8 cellular contexts compared by ENCODE assay signal in genomic region chr7:152313879-152314604, GRCh38.
DNase-seq lines count a peak whose midpoint lies in the region; ATAC-seq and TF ChIP-seq lines count a peak whose summit lies in the region.

No MANE protein-coding gene starts in this region.

- no peak overlapping the region for H3K4me3 ChIP-seq in AG09309 (ENCODE audit: control insufficient read depth, low read depth, low read length)
- H3K4me3 ChIP-seq in HL-60 (replicated peaks; ENCODE audit: insufficient read depth, low read length) = no peak overlapping the region

- H3K27me3 Mint-ChIP-seq in dendritic cell treated with granulocyte-macrophage colony-stimulating factor and Interleukin-4, amounts not matched to agents 40 ng/mL and 50 ng/mL, for 4 days = no peaks in the 10 kb centered on the region
- H3K27me3 Mint-ChIP-seq in naive B cell = no peaks in the 10 kb centered on the region

- H3K27me3 ChIP-seq in HL-60 (ENCODE audit: insufficient read depth, poor library complexity, severe bottlenecking) = no peaks in the 10 kb centered on the region

- peak overlapping the region; percentile 9 for H3K4me3 Mint-ChIP-seq in dendritic cell treated with granulocyte-macrophage colony-stimulating factor and Interleukin-4, amounts not matched to agents 40 ng/mL and 50 ng/mL, for 4 days
- H3K4me3 Mint-ChIP-seq in naive B cell = peak overlapping the region in 3 of 8 donors; percentile 5 to 33 (median 15)

- no peaks in the 10 kb centered on the region for H3K9me3 Mint-ChIP-seq in dendritic cell treated with granulocyte-macrophage colony-stimulating factor and Interleukin-4, amounts not matched to agents 40 ng/mL and 50 ng/mL, for 4 days
- H3K9me3 Mint-ChIP-seq in naive B cell = no peaks in the 10 kb centered on the region

- intact Hi-C loops in dendritic cell treated with granulocyte-macrophage colony-stimulating factor and Interleukin-4, amounts not matched to agents 40 ng/mL and 50 ng/mL, for 4 days (cut with micrococcal nuclease) = no loop called here

- TF ChIP-seq CTCF in AG09309 (IDR thresholded peaks at IDR 0.05; ENCODE audit: control insufficient read depth, insufficient read depth, low read depth, low read length, missing control alignments) = no peak
- TF ChIP-seq CTCF in HL-60 (IDR thresholded peaks at IDR 0.05; ENCODE audit: insufficient read depth, low read length) = no peak

- no peak overlapping the region for H3K27ac ChIP-seq in HL-60 (replicated peaks)

- H3K27ac Mint-ChIP-seq in dendritic cell treated with granulocyte-macrophage colony-stimulating factor and Interleukin-4, amounts not matched to agents 40 ng/mL and 50 ng/mL, for 4 days = peak overlapping the region; percentile 60
- peak overlapping the region in 5 of 6 donors; percentile 2 to 78 (median 19) for H3K27ac Mint-ChIP-seq in naive B cell

- ATAC-seq in naive B cell (ENCODE audit: low read depth in 2 of 2) (peak; percentile 66 to 71), HG03097 (IDR thresholded peaks at IDR 0.05; ENCODE audit: low FRiP score, unreplicated experiment) (no peak), GM18858 (IDR thresholded peaks at IDR 0.05; ENCODE audit: unreplicated experiment) (no peak)

- peaks cover 35% of the 10 kb centered on the region for H3K4me1 Mint-ChIP-seq in dendritic cell treated with granulocyte-macrophage colony-stimulating factor and Interleukin-4, amounts not matched to agents 40 ng/mL and 50 ng/mL, for 4 days (ENCODE audit: low read depth)
- H3K4me1 Mint-ChIP-seq in naive B cell = peaks cover 20 to 32% (median 24%) of the 10 kb centered on the region in 3 donors

- H3K36me3 Mint-ChIP-seq in dendritic cell treated with granulocyte-macrophage colony-stimulating factor and Interleukin-4, amounts not matched to agents 40 ng/mL and 50 ng/mL, for 4 days (ENCODE audit: low read depth) = peaks cover 45% of the 10 kb centered on the region
- no peaks in the 10 kb centered on the region for H3K36me3 Mint-ChIP-seq in naive B cell

- DNase-seq in AG09309 (ENCODE audit: low read depth) (peak; percentile 49), HL-60 (ENCODE audit: low read depth in 1 of 2, low spot score in 1 of 2) (peak; percentile 36 to 79), NCI-H82 (lab: John Stamatoyannopoulos, UW) (peak; percentile 67), naive B cell (peak; percentile 13), retina (no peak)

Comparison
In these comparisons a context has a peak if more than half of its experiments do, and no peak if none do; other contexts are left out.
1. ATAC-seq: peak in naive B cell (2 of 2); none in HG03097 (single experiment) and GM18858 (single experiment).